Comparison of ENCODE assay signal across 2 cellular contexts in the genomic region with DNA sequence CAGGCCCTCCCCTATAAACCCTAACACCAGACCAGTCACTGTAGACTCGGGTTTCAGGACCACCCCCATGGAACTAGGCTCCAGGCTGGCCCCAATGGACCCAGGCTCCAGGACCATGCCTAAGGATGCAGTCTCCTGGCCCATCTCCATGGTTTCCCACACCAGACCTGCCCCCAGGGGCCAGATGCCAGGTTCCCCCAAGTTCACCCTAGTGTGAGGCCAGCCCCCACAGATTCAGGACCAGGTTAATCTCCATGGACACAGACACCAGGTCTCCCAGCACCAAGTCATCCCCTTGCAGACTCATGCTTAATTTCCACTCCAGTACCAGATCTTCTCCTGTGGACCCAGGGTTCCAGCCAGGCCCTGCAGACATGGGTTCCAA.
TF ChIP-seq lines count a peak whose summit lies in the region.

No MANE protein-coding gene starts in this region.

TF ChIP-seq in SK-N-SH, 30 proteins besides CTCF, POLR2A, EP300 and RAD21 (continued from another document):
- no peak for TF ChIP-seq ZBTB33 (IDR thresholded peaks at IDR 0.05; ENCODE audit: borderline replicate concordance, low read depth)
- TF ChIP-seq ELF1 (IDR thresholded peaks at IDR 0.05), result no peak
- no peak for TF ChIP-seq POLR2AphosphoS5 (IDR thresholded peaks at IDR 0.05; ENCODE audit: low read depth, low read length)
- TF ChIP-seq, protein P1, sequence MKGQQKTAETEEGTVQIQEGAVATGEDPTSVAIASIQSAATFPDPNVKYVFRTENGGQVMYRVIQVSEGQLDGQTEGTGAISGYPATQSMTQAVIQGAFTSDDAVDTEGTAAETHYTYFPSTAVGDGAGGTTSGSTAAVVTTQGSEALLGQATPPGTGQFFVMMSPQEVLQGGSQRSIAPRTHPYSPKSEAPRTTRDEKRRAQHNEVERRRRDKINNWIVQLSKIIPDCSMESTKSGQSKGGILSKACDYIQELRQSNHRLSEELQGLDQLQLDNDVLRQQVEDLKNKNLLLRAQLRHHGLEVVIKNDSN (IDR thresholded peaks at IDR 0.05; ENCODE audit: borderline replicate concordance, low read depth), result no peak
- TF ChIP-seq FOXM1 (IDR thresholded peaks at IDR 0.05; ENCODE audit: low read depth), result no peak
TF ChIP-seq in SK-N-SH: peak in this region for 0.

TF ChIP-seq in SK-N-SH treated with all-trans-retinoic acid at 6 μM for 48 hours, 23 proteins besides CTCF, POLR2A, EP300 and RAD21 (continued from another document):
- TF ChIP-seq PATZ1 (CRISPR knock-in tag; IDR thresholded peaks at IDR 0.05; ENCODE audit: borderline replicate concordance) (no peak), ISL1 (CRISPR knock-in tag; IDR thresholded peaks at IDR 0.05) (no peak), ARNTL (CRISPR knock-in tag; IDR thresholded peaks at IDR 0.05; ENCODE audit: borderline replicate concordance, low read depth) (no peak), PPARA (CRISPR knock-in tag; IDR thresholded peaks at IDR 0.05; ENCODE audit: borderline replicate concordance) (no peak)
